ENCODE assay signal across 11 cellular contexts in genomic region chr22:26481694-26482093, GRCh38. TPM values are rescaled to one million over a fixed set of nuclear protein-coding genes. Genes with fewer than 3 reads are reported as not detected.
DNase-seq lines count a peak whose midpoint lies in the region; ATAC-seq, FAIRE-seq and TF ChIP-seq lines count a peak whose summit lies in the region.
"Had no signal": no experiment of that assay in that cellular context is flagged by ENCODE, and none has a peak within 500 bp of the region (broad histone marks: within the 10 kb centered on the region; RNA-seq: fewer than 3 reads in every experiment).

No MANE protein-coding gene starts in this region.

- DNase-seq in CD14-positive monocyte (ENCODE audit: low spot score) (no peak), GM18507 (ENCODE audit: extremely low spot score, insufficient read length, low read depth) (no peak), WTC11 (ENCODE audit: low spot score) (no peak), mesenchymal stem cell (no peak), NCI-H1694 treated with DMSO at 0.1 percent for 48 hours (lab: John Stamatoyannopoulos, UW) (no peak), PC-9 (no peak), MG63 (no peak), uterus (no peak)
- DNase-seq: adrenal gland, left cardiac atrium, right cardiac atrium had no signal

- no peak for ATAC-seq in WTC11
- ATAC-seq: left cardiac atrium, right cardiac atrium had no signal

- no peak overlapping the region for H4K8ac ChIP-seq in mesenchymal stem cell (ENCODE audit: low read length)

- no peak overlapping the region for H2BK120ac ChIP-seq in mesenchymal stem cell (ENCODE audit: low read depth, low read length)

- peaks cover 79% of the 10 kb centered on the region for H3K4me1 Mint-ChIP-seq in CD14-positive monocyte
- H3K4me1 Mint-ChIP-seq in WTC11: peaks cover 45% of the 10 kb centered on the region

- no peaks in the 10 kb centered on the region for H3K9me2 ChIP-seq in PC-9 (ENCODE audit: insufficient read depth)

- H3K79me2 ChIP-seq in PC-9 (ENCODE audit: low read depth): peaks cover 36% of the 10 kb centered on the region

- no peak overlapping the region for H2BK15ac ChIP-seq in mesenchymal stem cell (ENCODE audit: low read depth, poor library complexity, severe bottlenecking)

- H3K4me3 Mint-ChIP-seq in CD14-positive monocyte: no peak overlapping the region
- peak overlapping the region; percentile 89 for H3K4me3 Mint-ChIP-seq in WTC11

- peaks cover 23% of the 10 kb centered on the region for H3K79me1 ChIP-seq in mesenchymal stem cell (replicated peaks; ENCODE audit: low read length, poor library complexity, severe bottlenecking)

- intact Hi-C loops in CD14-positive monocyte (cut with micrococcal nuclease): loop anchor here in 1 of 2 donors (5.0 kb wide), 2 partner anchors 49 to 111 kb away; partner anchors contain the start of gene TPST2
- intact Hi-C loops in PC-9 (cut with micrococcal nuclease; ENCODE audit: unreplicated experiment): no loop called here
- intact Hi-C loops in uterus (cut with DNase I; ENCODE audit: low total_unique reads): no loop called here

- no peak overlapping the region for H3K4me3 ChIP-seq in mesenchymal stem cell (ENCODE audit: insufficient read depth in 1 of 2, low read depth in 1 of 2, low read length in 2 of 2)
- H3K4me3 ChIP-seq in PC-9: no peak overlapping the region
- no peak overlapping the region for H3K4me3 ChIP-seq in MG63
- H3K4me3 ChIP-seq in uterus: no peak overlapping the region
- H3K4me3 ChIP-seq: adrenal gland had no signal

- H3K4me1 ChIP-seq in mesenchymal stem cell (ENCODE audit: control insufficient read depth, insufficient read depth, low read depth, low read length) (peaks cover 11% of the 10 kb centered on the region), PC-9 (replicated peaks; ENCODE audit: insufficient read depth) (peaks cover 23% of the 10 kb centered on the region), uterus (peaks cover 14 to 27% of the 10 kb centered on the region in 2 donors)

- H3K23ac ChIP-seq in mesenchymal stem cell (ENCODE audit: low read length in 2 of 2): no peak overlapping the region

- TF ChIP-seq CTCF in CD14-positive monocyte (IDR thresholded peaks at IDR 0.05) (no peak), WTC11 (IDR thresholded peaks at IDR 0.05) (no peak), PC-9 (conservative IDR thresholded peaks at IDR 0.05) (no peak), uterus (IDR thresholded peaks at IDR 0.05) (no peak)

- H3K4ac ChIP-seq in mesenchymal stem cell (ENCODE audit: low read depth in 1 of 2, low read length in 2 of 2): no peak overlapping the region

- peak overlapping the region; percentile 98 for H3K9ac ChIP-seq in mesenchymal stem cell (ENCODE audit: low read length)

- H3K27me3 ChIP-seq in mesenchymal stem cell (ENCODE audit: control insufficient read depth in 1 of 2, insufficient read depth in 1 of 2, low read length in 2 of 2) (no peaks in the 10 kb centered on the region), PC-9 (ENCODE audit: insufficient read depth, low read depth) (no peaks in the 10 kb centered on the region), MG63 (no peaks in the 10 kb centered on the region), uterus (no peaks in the 10 kb centered on the region)
- H3K27me3 ChIP-seq: adrenal gland had no signal

- H3K9me3 ChIP-seq in mesenchymal stem cell (ENCODE audit: control insufficient read depth, low read length): no peaks in the 10 kb centered on the region
- H3K9me3 ChIP-seq in PC-9 (ENCODE audit: insufficient read depth, low read depth): no peaks in the 10 kb centered on the region
- H3K9me3 ChIP-seq in MG63: no peaks in the 10 kb centered on the region
- no peaks in the 10 kb centered on the region for H3K9me3 ChIP-seq in uterus
- H3K9me3 ChIP-seq: adrenal gland had no signal

- no peak overlapping the region for H2AK5ac ChIP-seq in mesenchymal stem cell (ENCODE audit: low read length, severe bottlenecking)

- peaks cover 3 to 39% of the 10 kb centered on the region in 2 experiments for H3K36me3 ChIP-seq in mesenchymal stem cell (ENCODE audit: control insufficient read depth in 1 of 2, insufficient read depth in 2 of 2, low read depth in 1 of 2, low read length in 2 of 2)
- H3K36me3 ChIP-seq in PC-9 (ENCODE audit: low read depth): no peaks in the 10 kb centered on the region
- peaks cover 29% of the 10 kb centered on the region for H3K36me3 ChIP-seq in MG63
- H3K36me3 ChIP-seq in uterus: no peaks in the 10 kb centered on the region

- no peak overlapping the region for H2AFZ ChIP-seq in mesenchymal stem cell (ENCODE audit: low read depth, low read length)
- no peak overlapping the region for H2AFZ ChIP-seq in PC-9

- CTCF ChIA-PET in WTC11 (lab: Charles Lee): interaction anchor here (0.7 to 4.8 kb wide), 5 partner anchors 35 to 188 kb away, joined by 3 to 17 read pairs (median 4); no protein-coding TSS in a partner anchor
- CTCF ChIA-PET in PC-9 (lab: Charles Lee): no interaction called here

- no peak overlapping the region for H3K4me2 ChIP-seq in mesenchymal stem cell (ENCODE audit: low read length, poor library complexity, severe bottlenecking)
- H3K4me2 ChIP-seq in PC-9: no peak overlapping the region

- no peak overlapping the region for H2BK5ac ChIP-seq in mesenchymal stem cell (ENCODE audit: low read depth, low read length, poor library complexity, severe bottlenecking)

- H3K18ac ChIP-seq in mesenchymal stem cell (ENCODE audit: low read depth in 1 of 2, low read length in 2 of 2): no peak overlapping the region

- no peak overlapping the region for H3K27ac ChIP-seq in mesenchymal stem cell (ENCODE audit: low read length, poor library complexity, severe bottlenecking)
- H3K27ac ChIP-seq in PC-9: no peak overlapping the region
- no peak overlapping the region for H3K27ac ChIP-seq in uterus

- no peak overlapping the region for H3K14ac ChIP-seq in mesenchymal stem cell (ENCODE audit: low read length in 2 of 2)

- H3K36me3 Mint-ChIP-seq in CD14-positive monocyte (peaks cover 14 to 17% of the 10 kb centered on the region in 2 donors), WTC11 (peaks cover 30% of the 10 kb centered on the region)

- WGBS in mesenchymal stem cell: 97% methylated on average over 4 of the region's 4 CpGs

- H3K9me3 Mint-ChIP-seq in CD14-positive monocyte (no peaks in the 10 kb centered on the region), WTC11 (no peaks in the 10 kb centered on the region)

- H4K91ac ChIP-seq in mesenchymal stem cell (ENCODE audit: low read length): no peak overlapping the region

- no peaks in the 10 kb centered on the region for H3K27me3 Mint-ChIP-seq in CD14-positive monocyte (ENCODE audit: low read depth in 3 of 3)
- no peaks in the 10 kb centered on the region for H3K27me3 Mint-ChIP-seq in WTC11 (ENCODE audit: low read depth)

- H2BK12ac ChIP-seq in mesenchymal stem cell (ENCODE audit: low read length in 2 of 2): no peak overlapping the region

- no peaks in the 10 kb centered on the region; the same call in 1 of the 2 replicates for H4K20me1 ChIP-seq in PC-9 (ENCODE audit: insufficient read depth)

- no TSS peak for BruUV-seq in PC-9 (replicated peaks; lab: Mats Ljungman, UMichigan)

- no peaks in the 10 kb centered on the region for H3F3A ChIP-seq in PC-9 (ENCODE audit: insufficient read depth, low read depth)

- FAIRE-seq in GM18507 (lab: Jason Lieb, UNC): peak; percentile 48

- POLR2A ChIA-PET in WTC11 (lab: Charles Lee) (interaction anchor here (2.2 kb wide), 1 partner anchor 176 kb away, joined by 7 read pairs; the partner anchor contains the start of gene MIAT), PC-9 (lab: Charles Lee; ENCODE audit: unreplicated experiment) (no interaction called here)

- no peak for TF ChIP-seq POLR2A in uterus (IDR thresholded peaks at IDR 0.05)

- H3K27ac Mint-ChIP-seq in CD14-positive monocyte (peak overlapping the region in 4 of 7 donors; percentile 79 to 96 (median 80)), WTC11 (peak overlapping the region; percentile 84; the same call in 1 of the 2 replicates)

TF ChIP-seq in WTC11, 78 proteins besides CTCF, POLR2A, EP300 and RAD21 (continues in another document):
- no peak for TF ChIP-seq ZNF121 (CRISPR knock-in tag; IDR thresholded peaks at IDR 0.05)

RNA-seq across cellular contexts. Expression of gene HPS4, which starts 1.9 kb away (rescaled TPM):
- 1 to 10 TPM; 5.7 to 7.5 TPM for polyA plus RNA-seq in CD14-positive monocyte
- 41.1 to 48.1 TPM (median 42.7 TPM) in 3 replicates for total RNA-seq in WTC11 (2021)
- 16.9 TPM for polyA plus RNA-seq in mesenchymal stem cell (2013, experiment 1 of 2)
- 17.1 TPM for polyA plus RNA-seq in mesenchymal stem cell (2013, experiment 2 of 2)
- total RNA-seq in PC-9 (2021): 21.2 and 33.1 TPM in 2 replicates
- total RNA-seq in MG63 (2014; rRNA removed; shearing (Covaris generic); ENCODE audit: low replicate concordance): 13.0 and 13.9 TPM in 2 replicates
- 10 to 100 TPM; 23.5 to 65.6 (median 43.5) TPM for total RNA-seq in uterus

RNA-seq across cellular contexts. Expression of gene SRRD, which starts 2.0 kb away (rescaled TPM):
- polyA plus RNA-seq in CD14-positive monocyte: 10 to 100 TPM; 10.0 to 15.0 TPM
- 20.0 to 25.1 TPM (median 22.9 TPM) in 3 replicates for total RNA-seq in WTC11 (2021)
- polyA plus RNA-seq in mesenchymal stem cell (2013, experiment 1 of 2): 8.4 TPM
- 9.2 TPM for polyA plus RNA-seq in mesenchymal stem cell (2013, experiment 2 of 2)
- 7.1 and 9.5 TPM in 2 replicates for total RNA-seq in PC-9 (2021)
- 18.6 and 30.6 TPM in 2 replicates for total RNA-seq in MG63 (2014; rRNA removed; shearing (Covaris generic); ENCODE audit: low replicate concordance)
- total RNA-seq in uterus: 10 to 100 TPM in 2 of 4 donors, 1 to 10 TPM in 2; 5.3 to 20.1 (median 13.9) TPM

RNA-seq across cellular contexts. Expression of gene TFIP11, which starts 30.6 kb away (rescaled TPM):
- polyA plus RNA-seq in CD14-positive monocyte: 10 to 100 TPM; 10.1 to 19.8 TPM
- 24.6 to 26.9 TPM (median 25.7 TPM) in 3 replicates for total RNA-seq in WTC11 (2021)
- 17.0 TPM for polyA plus RNA-seq in mesenchymal stem cell (2013, experiment 1 of 2)
- polyA plus RNA-seq in mesenchymal stem cell (2013, experiment 2 of 2): 20.7 TPM
- 17.3 and 18.5 TPM in 2 replicates for total RNA-seq in PC-9 (2021)
- total RNA-seq in MG63 (2014; rRNA removed; shearing (Covaris generic); ENCODE audit: low replicate concordance): 37.6 and 51.1 TPM in 2 replicates
- 10 to 100 TPM in 3 of 4 donors, 1 to 10 TPM in 1; 6.1 to 32.5 (median 18.1) TPM for total RNA-seq in uterus

RNA-seq across cellular contexts. Expression of gene ASPHD2, which starts 52.6 kb away (rescaled TPM):
- 1 to 10 TPM; 2.6 to 6.2 TPM for polyA plus RNA-seq in CD14-positive monocyte
- total RNA-seq in WTC11 (2021) (7.1 to 8.1 TPM (median 8.0 TPM) in 3 replicates), PC-9 (2021) (0.33 and 0.44 TPM in 2 replicates), uterus (1 to 10 TPM in 1 of 4 donors, under 1 TPM in 1, not detected in 2; 0.83 to 1.8 TPM)
- 0.32 TPM for polyA plus RNA-seq in mesenchymal stem cell (2013, experiment 1 of 2)
- 0.26 TPM for polyA plus RNA-seq in mesenchymal stem cell (2013, experiment 2 of 2)
- total RNA-seq in MG63 (2014; rRNA removed; shearing (Covaris generic); ENCODE audit: low replicate concordance): 1.8 and 3.4 TPM in 2 replicates
